Comparison of ENCODE assay signal across 9 cellular contexts in genomic region chr19:14383898-14384669, GRCh38. TPM values are rescaled to one million over a fixed set of nuclear protein-coding genes. Genes with fewer than 3 reads are reported as not detected.
DNase-seq lines count a peak whose midpoint lies in the region; ATAC-seq, FAIRE-seq and TF ChIP-seq lines count a peak whose summit lies in the region.
"Had no signal": no experiment of that assay in that cellular context is flagged by ENCODE, and none has a peak within 500 bp of the region (broad histone marks: within the 10 kb centered on the region; RNA-seq: fewer than 3 reads in every experiment).

No MANE protein-coding gene starts in this region.

- H4K20me1 ChIP-seq in PC-3 (ENCODE audit: low read length): peaks cover 14% of the 10 kb centered on the region; the same call in 1 of the 2 replicates

- H3K4me2 ChIP-seq in PC-3 (ENCODE audit: low read length): peak overlapping the region; percentile 85

- H3K36me3 Mint-ChIP-seq in activated naive CD4-positive, alpha-beta T cell treated with anti-CD3 and anti-CD28 coated beads, Interleukin-2, amount 50 U/mL, for 24 hours: peaks cover 15% of the 10 kb centered on the region
- H3K36me3 Mint-ChIP-seq in stimulated activated memory B cell treated with anti-CD40 and anti-IgM and Interleukin-4, amounts not matched to agents 10 μg/mL and 1 μg/mL and 100 μg/mL, for 72 hours: peaks cover 8% of the 10 kb centered on the region

- POLR2A ChIA-PET in PC-3 (lab: Charles Lee; ENCODE audit: unreplicated experiment): no interaction called here

- intact Hi-C loops in PC-3 (cut with micrococcal nuclease): loop anchor here (10.0 kb wide), 1 partner anchor 249 kb away; the partner anchor contains the start of gene ASF1B
- intact Hi-C loops in kidney (cut with DNase I): no loop called here

- peaks cover 36% of the 10 kb centered on the region for H3K4me1 ChIP-seq in PC-3 (ENCODE audit: insufficient read depth, low read length)
- H3K4me1 ChIP-seq in kidney (ENCODE audit: control insufficient read depth in 1 of 2, insufficient read depth in 1 of 2, low read depth in 1 of 2, low read length in 2 of 2): peaks cover 0 to 2% of the 10 kb centered on the region in 2 donors

- no peaks in the 10 kb centered on the region for H3F3A ChIP-seq in PC-3 (ENCODE audit: low read length, unreplicated experiment)

- no peak for DNase-seq in activated CD4-positive, CD25-positive, alpha-beta regulatory T cell (lab: John Stamatoyannopoulos, UW)
- DNase-seq in PC-3 (peak; percentile 56), kidney (no peak), GOT3 (lab: John Stamatoyannopoulos, UW) (no peak)

- H3K27me3 ChIP-seq in PC-3 (ENCODE audit: low read length): no peaks in the 10 kb centered on the region
- H3K27me3 ChIP-seq: cardiac muscle cell had no signal

- no peak overlapping the region for H2AFZ ChIP-seq in PC-3 (ENCODE audit: low read length)

- CTCF ChIA-PET in PC-3 (lab: Charles Lee): interaction anchor here (1.2 kb wide), 1 partner anchor 248 kb away, joined by 4 read pairs; the partner anchor contains the start of gene ASF1B

- peak overlapping the region; percentile 94 for H3K4me3 Mint-ChIP-seq in activated naive CD4-positive, alpha-beta T cell treated with anti-CD3 and anti-CD28 coated beads, Interleukin-2, amount 50 U/mL, for 24 hours
- H3K4me3 Mint-ChIP-seq in stimulated activated memory B cell treated with anti-CD40 and anti-IgM and Interleukin-4, amounts not matched to agents 10 μg/mL and 1 μg/mL and 100 μg/mL, for 72 hours: peak overlapping the region; percentile 83

- H3K9ac ChIP-seq in PC-3 (ENCODE audit: low read length) (peak overlapping the region; percentile 13), kidney (ENCODE audit: low read length in 2 of 2) (peak overlapping the region; percentile 32 to 67)

- H3K27ac ChIP-seq in PC-3 (ENCODE audit: low read length) (peak overlapping the region; percentile 48), kidney (ENCODE audit: low read depth in 2 of 2, low read length in 2 of 2) (peak overlapping the region; percentile 65 to 84)
- H3K27ac ChIP-seq: cardiac muscle cell had no signal

- H3K36me3 ChIP-seq in PC-3 (ENCODE audit: low read depth, low read length): peaks cover 2% of the 10 kb centered on the region; the same call in 1 of the 2 replicates
- no peaks in the 10 kb centered on the region for H3K36me3 ChIP-seq in kidney (ENCODE audit: control insufficient read depth in 1 of 2, insufficient read depth in 2 of 2, low read length in 2 of 2)
- H3K36me3 ChIP-seq: cardiac muscle cell had no signal

- no TSS peak for BruUV-seq in PC-3 (replicated peaks; lab: Mats Ljungman, UMichigan)

- no peak for FAIRE-seq in kidney (lab: Jason Lieb, UNC)

- H3K27ac Mint-ChIP-seq in activated naive CD4-positive, alpha-beta T cell treated with anti-CD3 and anti-CD28 coated beads, Interleukin-2, amount 50 U/mL, for 24 hours: peak overlapping the region; percentile 96
- H3K27ac Mint-ChIP-seq in stimulated activated memory B cell treated with anti-CD40 and anti-IgM and Interleukin-4, amounts not matched to agents 10 μg/mL and 1 μg/mL and 100 μg/mL, for 72 hours: peak overlapping the region; percentile 95

- H3K4me1 Mint-ChIP-seq in activated naive CD4-positive, alpha-beta T cell treated with anti-CD3 and anti-CD28 coated beads, Interleukin-2, amount 50 U/mL, for 24 hours: peaks cover 37% of the 10 kb centered on the region
- H3K4me1 Mint-ChIP-seq in stimulated activated memory B cell treated with anti-CD40 and anti-IgM and Interleukin-4, amounts not matched to agents 10 μg/mL and 1 μg/mL and 100 μg/mL, for 72 hours: peaks cover 51% of the 10 kb centered on the region

- no peaks in the 10 kb centered on the region for H3K27me3 Mint-ChIP-seq in activated naive CD4-positive, alpha-beta T cell treated with anti-CD3 and anti-CD28 coated beads, Interleukin-2, amount 50 U/mL, for 24 hours
- no peaks in the 10 kb centered on the region for H3K27me3 Mint-ChIP-seq in stimulated activated memory B cell treated with anti-CD40 and anti-IgM and Interleukin-4, amounts not matched to agents 10 μg/mL and 1 μg/mL and 100 μg/mL, for 72 hours

- peak; percentile 5 to 33 for ATAC-seq in activated CD4-positive, CD25-positive, alpha-beta regulatory T cell treated with anti-CD3 and anti-CD28 coated beads, Interleukin-2, amount 50 U/mL, for 24 hours
- ATAC-seq in PC-3 (peak; percentile 7; the same call in 1 of the 2 replicates), HG02970 (IDR thresholded peaks at IDR 0.05; ENCODE audit: low FRiP score, unreplicated experiment) (no peak)
- peak; percentile 70 for ATAC-seq in stimulated activated memory B cell treated with anti-CD40 and anti-IgM and Interleukin-4, amounts not matched to agents 10 μg/mL and 1 μg/mL and 100 μg/mL, for 72 hours

- H3K4me3 ChIP-seq in PC-3 (ENCODE audit: low read length) (peak overlapping the region; percentile 73), kidney (ENCODE audit: low read length in 2 of 2) (peak overlapping the region; percentile 18 to 50)
- H3K4me3 ChIP-seq: cardiac muscle cell had no signal

- H3K79me2 ChIP-seq in PC-3 (ENCODE audit: low read length): peaks cover 54% of the 10 kb centered on the region

- H3K9me3 ChIP-seq in PC-3 (ENCODE audit: low read length) (no peaks in the 10 kb centered on the region), kidney (ENCODE audit: control insufficient read depth in 1 of 2, low read length in 2 of 2) (no peaks in the 10 kb centered on the region)

- H3K9me3 Mint-ChIP-seq in activated naive CD4-positive, alpha-beta T cell treated with anti-CD3 and anti-CD28 coated beads, Interleukin-2, amount 50 U/mL, for 24 hours: no peaks in the 10 kb centered on the region
- H3K9me3 Mint-ChIP-seq in stimulated activated memory B cell treated with anti-CD40 and anti-IgM and Interleukin-4, amounts not matched to agents 10 μg/mL and 1 μg/mL and 100 μg/mL, for 72 hours: no peaks in the 10 kb centered on the region

- no peaks in the 10 kb centered on the region for H3K9me2 ChIP-seq in PC-3 (replicated peaks; ENCODE audit: low read length)

- no peak for TF ChIP-seq CTCF in PC-3 (conservative IDR thresholded peaks at IDR 0.05; ENCODE audit: low read depth, low read length)
- TF ChIP-seq CTCF in kidney (IDR thresholded peaks at IDR 0.05; ENCODE audit: borderline replicate concordance, extremely low read depth, insufficient read depth): no peak

RNA-seq across cellular contexts. Expression of gene ADGRE5, which starts 2.8 kb away (rescaled TPM):
- total RNA-seq in PC-3 (2014; rRNA removed) (105 and 120 TPM in 2 replicates), kidney (100 TPM)
- 16.0 TPM for polyA plus RNA-seq in kidney (ENCODE audit: insufficient read depth, low read depth, low replicate concordance)

RNA-seq across cellular contexts. Expression of gene DDX39A, which starts 35.1 kb away (rescaled TPM):
- total RNA-seq in PC-3 (2014; rRNA removed): 308 and 311 TPM in 2 replicates
- 53.8 TPM for total RNA-seq in kidney
- 35.6 TPM for polyA plus RNA-seq in kidney (ENCODE audit: insufficient read depth, low read depth, low replicate concordance)

RNA-seq across cellular contexts. Expression of gene PKN1, which starts 49.0 kb away (rescaled TPM):
- total RNA-seq in PC-3 (2014; rRNA removed) (186 and 238 TPM in 2 replicates), kidney (103 TPM)
- polyA plus RNA-seq in kidney (ENCODE audit: insufficient read depth, low read depth, low replicate concordance): 67.7 TPM
